In the genomic region with DNA sequence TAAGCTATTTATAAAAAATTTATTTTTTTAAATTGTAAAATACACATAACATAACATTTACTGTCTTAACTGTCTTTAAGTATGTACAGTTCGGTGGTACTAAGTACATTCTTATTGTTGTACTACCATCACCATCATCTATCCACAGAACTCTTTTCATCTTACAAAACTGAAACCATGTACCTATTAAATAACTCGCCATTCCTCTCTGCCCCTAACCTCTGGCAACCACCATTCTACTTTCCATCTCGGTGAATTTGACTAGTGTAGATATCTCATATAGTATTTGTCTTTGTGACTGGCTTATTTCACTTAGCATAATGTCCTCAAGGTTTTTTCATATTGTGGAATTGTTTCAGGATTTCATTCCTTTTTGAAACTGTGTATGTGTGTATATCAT, we compare ENCODE assay signal across 1 cellular context.
TF ChIP-seq lines count a peak whose summit lies in the region.

No MANE protein-coding gene starts in this region.

TF ChIP-seq in K562, 482 proteins besides CTCF, POLR2A, EP300 and RAD21:
- no peak for TF ChIP-seq TAF15 (IDR thresholded peaks at IDR 0.05; ENCODE audit: low read depth, low read length)
- TF ChIP-seq, protein P1, sequence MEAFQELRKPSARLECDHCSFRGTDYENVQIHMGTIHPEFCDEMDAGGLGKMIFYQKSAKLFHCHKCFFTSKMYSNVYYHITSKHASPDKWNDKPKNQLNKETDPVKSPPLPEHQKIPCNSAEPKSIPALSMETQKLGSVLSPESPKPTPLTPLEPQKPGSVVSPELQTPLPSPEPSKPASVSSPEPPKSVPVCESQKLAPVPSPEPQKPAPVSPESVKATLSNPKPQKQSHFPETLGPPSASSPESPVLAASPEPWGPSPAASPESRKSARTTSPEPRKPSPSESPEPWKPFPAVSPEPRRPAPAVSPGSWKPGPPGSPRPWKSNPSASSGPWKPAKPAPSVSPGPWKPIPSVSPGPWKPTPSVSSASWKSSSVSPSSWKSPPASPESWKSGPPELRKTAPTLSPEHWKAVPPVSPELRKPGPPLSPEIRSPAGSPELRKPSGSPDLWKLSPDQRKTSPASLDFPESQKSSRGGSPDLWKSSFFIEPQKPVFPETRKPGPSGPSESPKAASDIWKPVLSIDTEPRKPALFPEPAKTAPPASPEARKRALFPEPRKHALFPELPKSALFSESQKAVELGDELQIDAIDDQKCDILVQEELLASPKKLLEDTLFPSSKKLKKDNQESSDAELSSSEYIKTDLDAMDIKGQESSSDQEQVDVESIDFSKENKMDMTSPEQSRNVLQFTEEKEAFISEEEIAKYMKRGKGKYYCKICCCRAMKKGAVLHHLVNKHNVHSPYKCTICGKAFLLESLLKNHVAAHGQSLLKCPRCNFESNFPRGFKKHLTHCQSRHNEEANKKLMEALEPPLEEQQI (IDR thresholded peaks at IDR 0.05): 0 out of 2 replicates have a peak, but pooled peaks have one; percentile 37
